Comparison of ENCODE assay signal across 1 cellular context in the genomic region with DNA sequence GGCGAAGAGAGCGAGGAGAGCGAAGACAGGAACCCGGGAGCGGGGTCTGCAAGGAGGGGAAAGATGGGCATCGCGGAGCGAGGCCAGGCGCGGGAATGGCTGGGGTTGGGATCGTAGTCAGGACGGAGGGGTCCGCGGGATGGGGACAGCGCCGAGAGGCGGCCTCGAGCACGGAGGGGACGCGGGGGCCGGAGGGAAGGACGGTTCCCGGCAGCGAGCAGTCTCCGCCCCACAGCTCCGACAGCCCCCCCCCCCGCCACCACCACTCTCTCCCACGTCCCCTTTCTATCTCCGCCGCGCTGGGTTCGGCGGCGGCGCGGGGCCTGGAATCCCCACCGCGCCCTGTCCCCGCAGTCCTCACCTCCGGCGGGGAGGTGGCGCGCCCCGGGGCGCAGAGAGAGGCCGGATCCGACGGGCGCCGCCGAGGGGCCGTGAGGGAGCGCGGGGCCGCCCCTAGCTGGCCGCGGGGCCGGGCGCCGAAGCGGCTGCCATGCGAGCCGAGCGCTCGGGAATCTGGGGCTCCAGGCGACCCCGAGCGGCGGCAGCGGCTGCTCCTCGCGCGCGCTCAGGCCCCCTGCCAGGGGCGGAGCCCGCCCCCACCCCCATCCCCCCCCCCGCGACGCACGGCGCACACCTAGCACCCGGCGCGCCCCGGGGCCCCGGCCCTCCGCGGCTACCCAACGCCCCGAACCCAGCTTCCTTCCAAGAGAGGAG.
TF ChIP-seq lines count a peak whose summit lies in the region.

A gene with protein sequence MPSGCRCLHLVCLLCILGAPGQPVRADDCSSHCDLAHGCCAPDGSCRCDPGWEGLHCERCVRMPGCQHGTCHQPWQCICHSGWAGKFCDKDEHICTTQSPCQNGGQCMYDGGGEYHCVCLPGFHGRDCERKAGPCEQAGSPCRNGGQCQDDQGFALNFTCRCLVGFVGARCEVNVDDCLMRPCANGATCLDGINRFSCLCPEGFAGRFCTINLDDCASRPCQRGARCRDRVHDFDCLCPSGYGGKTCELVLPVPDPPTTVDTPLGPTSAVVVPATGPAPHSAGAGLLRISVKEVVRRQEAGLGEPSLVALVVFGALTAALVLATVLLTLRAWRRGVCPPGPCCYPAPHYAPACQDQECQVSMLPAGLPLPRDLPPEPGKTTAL (minus strand): TSS at position 515 of the 714 bp plus-strand sequence. CDS start 723 bp downstream, outside the sequence.

TF ChIP-seq in K562, 482 proteins besides CTCF, POLR2A, EP300 and RAD21 (continued from another document):
- TF ChIP-seq, protein P1, sequence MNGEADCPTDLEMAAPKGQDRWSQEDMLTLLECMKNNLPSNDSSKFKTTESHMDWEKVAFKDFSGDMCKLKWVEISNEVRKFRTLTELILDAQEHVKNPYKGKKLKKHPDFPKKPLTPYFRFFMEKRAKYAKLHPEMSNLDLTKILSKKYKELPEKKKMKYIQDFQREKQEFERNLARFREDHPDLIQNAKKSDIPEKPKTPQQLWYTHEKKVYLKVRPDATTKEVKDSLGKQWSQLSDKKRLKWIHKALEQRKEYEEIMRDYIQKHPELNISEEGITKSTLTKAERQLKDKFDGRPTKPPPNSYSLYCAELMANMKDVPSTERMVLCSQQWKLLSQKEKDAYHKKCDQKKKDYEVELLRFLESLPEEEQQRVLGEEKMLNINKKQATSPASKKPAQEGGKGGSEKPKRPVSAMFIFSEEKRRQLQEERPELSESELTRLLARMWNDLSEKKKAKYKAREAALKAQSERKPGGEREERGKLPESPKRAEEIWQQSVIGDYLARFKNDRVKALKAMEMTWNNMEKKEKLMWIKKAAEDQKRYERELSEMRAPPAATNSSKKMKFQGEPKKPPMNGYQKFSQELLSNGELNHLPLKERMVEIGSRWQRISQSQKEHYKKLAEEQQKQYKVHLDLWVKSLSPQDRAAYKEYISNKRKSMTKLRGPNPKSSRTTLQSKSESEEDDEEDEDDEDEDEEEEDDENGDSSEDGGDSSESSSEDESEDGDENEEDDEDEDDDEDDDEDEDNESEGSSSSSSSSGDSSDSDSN (IDR thresholded peaks at IDR 0.05; ENCODE audit: borderline replicate concordance in 1 of 2, low read depth in 2 of 2, low read length in 2 of 2): peak; percentile 47 to 50; a peak in 1 of 4 replicates
- 0 out of 2 replicates have a peak, but pooled peaks have one; percentile 1 for TF ChIP-seq RBM14 (IDR thresholded peaks at IDR 0.05; ENCODE audit: borderline replicate concordance, insufficient read depth, low read depth, low read length)
- 0 out of 2 replicates have a peak, but pooled peaks have one; percentile 83 for TF ChIP-seq ELF4 (CRISPR knock-in tag; IDR thresholded peaks at IDR 0.05)
- TF ChIP-seq ZNF830 (CRISPR knock-in tag; IDR thresholded peaks at IDR 0.05): no peak
- TF ChIP-seq, protein P2, sequence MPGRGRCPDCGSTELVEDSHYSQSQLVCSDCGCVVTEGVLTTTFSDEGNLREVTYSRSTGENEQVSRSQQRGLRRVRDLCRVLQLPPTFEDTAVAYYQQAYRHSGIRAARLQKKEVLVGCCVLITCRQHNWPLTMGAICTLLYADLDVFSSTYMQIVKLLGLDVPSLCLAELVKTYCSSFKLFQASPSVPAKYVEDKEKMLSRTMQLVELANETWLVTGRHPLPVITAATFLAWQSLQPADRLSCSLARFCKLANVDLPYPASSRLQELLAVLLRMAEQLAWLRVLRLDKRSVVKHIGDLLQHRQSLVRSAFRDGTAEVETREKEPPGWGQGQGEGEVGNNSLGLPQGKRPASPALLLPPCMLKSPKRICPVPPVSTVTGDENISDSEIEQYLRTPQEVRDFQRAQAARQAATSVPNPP (IDR thresholded peaks at IDR 0.05; ENCODE audit: borderline replicate concordance, insufficient read depth, insufficient read length): no peak
- no peak for TF ChIP-seq TAF9B (IDR thresholded peaks at IDR 0.05; ENCODE audit: partially characterized antibody)
- TF ChIP-seq TAF7 (tag; IDR thresholded peaks at IDR 0.05): no peak
- TF ChIP-seq, protein P3, sequence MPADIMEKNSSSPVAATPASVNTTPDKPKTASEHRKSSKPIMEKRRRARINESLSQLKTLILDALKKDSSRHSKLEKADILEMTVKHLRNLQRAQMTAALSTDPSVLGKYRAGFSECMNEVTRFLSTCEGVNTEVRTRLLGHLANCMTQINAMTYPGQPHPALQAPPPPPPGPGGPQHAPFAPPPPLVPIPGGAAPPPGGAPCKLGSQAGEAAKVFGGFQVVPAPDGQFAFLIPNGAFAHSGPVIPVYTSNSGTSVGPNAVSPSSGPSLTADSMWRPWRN (IDR thresholded peaks at IDR 0.05; ENCODE audit: low read depth): no peak
- 0 out of 2 replicates have a peak, but pooled peaks have one; percentile 6 for TF ChIP-seq ZSCAN32 (CRISPR knock-in tag; IDR thresholded peaks at IDR 0.05)
- peak; percentile 29; the same call in 1 of the 2 replicates for TF ChIP-seq RBFOX2 (IDR thresholded peaks at IDR 0.05; ENCODE audit: low read depth, low read length)
- TF ChIP-seq ADNP (tag; IDR thresholded peaks at IDR 0.05): no peak
- no peak for TF ChIP-seq ZNF232 (CRISPR knock-in tag; IDR thresholded peaks at IDR 0.05)
- TF ChIP-seq, protein P4, sequence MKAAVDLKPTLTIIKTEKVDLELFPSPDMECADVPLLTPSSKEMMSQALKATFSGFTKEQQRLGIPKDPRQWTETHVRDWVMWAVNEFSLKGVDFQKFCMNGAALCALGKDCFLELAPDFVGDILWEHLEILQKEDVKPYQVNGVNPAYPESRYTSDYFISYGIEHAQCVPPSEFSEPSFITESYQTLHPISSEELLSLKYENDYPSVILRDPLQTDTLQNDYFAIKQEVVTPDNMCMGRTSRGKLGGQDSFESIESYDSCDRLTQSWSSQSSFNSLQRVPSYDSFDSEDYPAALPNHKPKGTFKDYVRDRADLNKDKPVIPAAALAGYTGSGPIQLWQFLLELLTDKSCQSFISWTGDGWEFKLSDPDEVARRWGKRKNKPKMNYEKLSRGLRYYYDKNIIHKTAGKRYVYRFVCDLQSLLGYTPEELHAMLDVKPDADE (conservative IDR thresholded peaks at IDR 0.05; ENCODE audit: control insufficient read depth, low read depth, low read length): 0 out of 2 replicates have a peak, but pooled peaks have one; percentile 36
- 0 out of 2 replicates have a peak, but pooled peaks have one; percentile 45 for TF ChIP-seq ZNF263 (CRISPR knock-in tag; IDR thresholded peaks at IDR 0.05; ENCODE audit: borderline replicate concordance)
- TF ChIP-seq, protein P5, sequence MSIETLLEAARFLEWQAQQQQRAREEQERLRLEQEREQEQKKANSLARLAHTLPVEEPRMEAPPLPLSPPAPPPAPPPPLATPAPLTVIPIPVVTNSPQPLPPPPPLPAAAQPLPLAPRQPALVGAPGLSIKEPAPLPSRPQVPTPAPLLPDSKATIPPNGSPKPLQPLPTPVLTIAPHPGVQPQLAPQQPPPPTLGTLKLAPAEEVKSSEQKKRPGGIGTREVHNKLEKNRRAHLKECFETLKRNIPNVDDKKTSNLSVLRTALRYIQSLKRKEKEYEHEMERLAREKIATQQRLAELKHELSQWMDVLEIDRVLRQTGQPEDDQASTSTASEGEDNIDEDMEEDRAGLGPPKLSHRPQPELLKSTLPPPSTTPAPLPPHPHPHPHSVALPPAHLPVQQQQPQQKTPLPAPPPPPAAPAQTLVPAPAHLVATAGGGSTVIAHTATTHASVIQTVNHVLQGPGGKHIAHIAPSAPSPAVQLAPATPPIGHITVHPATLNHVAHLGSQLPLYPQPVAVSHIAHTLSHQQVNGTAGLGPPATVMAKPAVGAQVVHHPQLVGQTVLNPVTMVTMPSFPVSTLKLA (conservative IDR thresholded peaks at IDR 0.05): peak in 1 of 2 experiments; percentile 17; a peak in 1 of 4 replicates
- peak; percentile 53; the same call in 1 of the 2 replicates for TF ChIP-seq POLR2G (IDR thresholded peaks at IDR 0.05; ENCODE audit: low read depth, low read length)
- TF ChIP-seq SIN3B (IDR thresholded peaks at IDR 0.05; ENCODE audit: low read depth): no peak
